ENCODE assay signal across 9 cellular contexts in genomic region chr17:57739402-57740224, GRCh38. TPM values are rescaled to one million over a fixed set of nuclear protein-coding genes. Genes with fewer than 3 reads are reported as not detected.
DNase-seq lines count a peak whose midpoint lies in the region; ATAC-seq and TF ChIP-seq lines count a peak whose summit lies in the region.
"Had no signal": no experiment of that assay in that cellular context is flagged by ENCODE, and none has a peak within 500 bp of the region (broad histone marks: within the 10 kb centered on the region; RNA-seq: fewer than 3 reads in every experiment).

No MANE protein-coding gene starts in this region.

- no peaks in the 10 kb centered on the region for H3K4me1 Mint-ChIP-seq in Caco-2 (ENCODE audit: low read depth, unreplicated experiment)
- H3K4me1 Mint-ChIP-seq in effector memory CD8-positive, alpha-beta T cell (ENCODE audit: low read depth in 2 of 2), result peaks cover 6% of the 10 kb centered on the region in 2 donors

- ATAC-seq in GM21576 (IDR thresholded peaks at IDR 0.05; ENCODE audit: unreplicated experiment) (peak; percentile 46), gastrocnemius medialis (no peak), HG03354 (IDR thresholded peaks at IDR 0.05; ENCODE audit: poor library complexity, severe bottlenecking, unreplicated experiment) (no peak), GM18858 (IDR thresholded peaks at IDR 0.05; ENCODE audit: unreplicated experiment) (no peak)
- ATAC-seq in effector memory CD8-positive, alpha-beta T cell (replicated peaks), result peak; percentile 46

- H3K4me3 ChIP-seq in Caco-2 (ENCODE audit: low read depth, low read length), result no peak overlapping the region
- H3K4me3 ChIP-seq in gastrocnemius medialis, result no peak overlapping the region

- POLR2A ChIA-PET in Caco-2 (lab: Charles Lee), result interaction anchor here (0.7 kb wide), 1 partner anchor 1010 kb away, joined by 4 read pairs; no protein-coding TSS in a partner anchor

- no peaks in the 10 kb centered on the region for H3K9me3 ChIP-seq in Caco-2
- H3K9me3 ChIP-seq in gastrocnemius medialis, result no peaks in the 10 kb centered on the region

- DNase-seq in Caco-2 (peak in 1 of 2 experiments; percentile 62), NCI-H748 (lab: John Stamatoyannopoulos, UW; ENCODE audit: unreplicated experiment) (peak; percentile 58), gastrocnemius medialis (no peak), putamen (ENCODE audit: low spot score) (no peak)
- peak; percentile 7 to 19 (median 7) for DNase-seq in effector memory CD8-positive, alpha-beta T cell

- H3K27ac Mint-ChIP-seq in Caco-2 (ENCODE audit: unreplicated experiment), result no peak overlapping the region
- H3K27ac Mint-ChIP-seq in effector memory CD8-positive, alpha-beta T cell, result no peak overlapping the region

- H3K27me3 ChIP-seq in Caco-2 (replicated peaks; ENCODE audit: control insufficient read depth, insufficient read depth, low read length), result no peaks in the 10 kb centered on the region
- H3K27me3 ChIP-seq in gastrocnemius medialis, result no peaks in the 10 kb centered on the region

- H3K4me3 Mint-ChIP-seq in Caco-2 (ENCODE audit: unreplicated experiment), result no peak overlapping the region
- no peak overlapping the region for H3K4me3 Mint-ChIP-seq in effector memory CD8-positive, alpha-beta T cell

- no peak overlapping the region for H3K27ac ChIP-seq in gastrocnemius medialis

- CTCF ChIA-PET in Caco-2 (lab: Charles Lee), result interaction anchor here (0.6 to 1.4 kb wide), 3 partner anchors 68 to 598 kb away, joined by 3 to 4 read pairs (median 4); no protein-coding TSS in a partner anchor

- no peaks in the 10 kb centered on the region for H3K4me1 ChIP-seq in Caco-2
- H3K4me1 ChIP-seq in gastrocnemius medialis, result no peaks in the 10 kb centered on the region

- no peaks in the 10 kb centered on the region for H3K36me3 ChIP-seq in Caco-2 (ENCODE audit: control insufficient read depth, insufficient read depth, low read length)
- H3K36me3 ChIP-seq in gastrocnemius medialis, result no peaks in the 10 kb centered on the region

- intact Hi-C loops in Caco-2 (cut with micrococcal nuclease; ENCODE audit: unreplicated experiment) (loop anchor here (1.0 to 10.0 kb wide), 3 partner anchors 95 to 608 kb away; no protein-coding TSS in a partner anchor), gastrocnemius medialis (cut with DNase I; ENCODE audit: low total_unique reads) (no loop called here)

- peaks cover 18% of the 10 kb centered on the region for H3K27me3 Mint-ChIP-seq in Caco-2 (ENCODE audit: insufficient read depth, unreplicated experiment)
- H3K27me3 Mint-ChIP-seq in effector memory CD8-positive, alpha-beta T cell, result no peaks in the 10 kb centered on the region

- BruUV-seq in Caco-2 (replicated peaks; lab: Mats Ljungman, UMichigan), result no TSS peak

- in situ Hi-C loops in gastrocnemius medialis (cut with MboI; ENCODE audit: low sequenced_read_pairs in 4 of 4), result loop anchor here (10.0 to 25.0 kb wide), 3 partner anchors 502 to 615 kb away; no protein-coding TSS in a partner anchor

- no peaks in the 10 kb centered on the region for H3K36me3 Mint-ChIP-seq in Caco-2 (ENCODE audit: insufficient read depth, unreplicated experiment)
- H3K36me3 Mint-ChIP-seq in effector memory CD8-positive, alpha-beta T cell (ENCODE audit: insufficient read depth), result no peaks in the 10 kb centered on the region

- no peaks in the 10 kb centered on the region for H3K9me3 Mint-ChIP-seq in Caco-2 (ENCODE audit: unreplicated experiment)
- H3K9me3 Mint-ChIP-seq in effector memory CD8-positive, alpha-beta T cell, result no peaks in the 10 kb centered on the region

- TF ChIP-seq CTCF in Caco-2 (IDR thresholded peaks at IDR 0.05; ENCODE audit: insufficient read depth in 1 of 2, low read depth in 1 of 2, low read length in 1 of 2, severe bottlenecking in 1 of 2, unreplicated experiment in 1 of 2), result peak; percentile 65 to 69
- peak in 3 of 5 experiments; percentile 11 to 23 (median 20) for TF ChIP-seq CTCF in gastrocnemius medialis (IDR thresholded peaks at IDR 0.05 in 4 of 5, conservative IDR thresholded peaks at IDR 0.05 in 1 of 5)

- TF ChIP-seq POLR2A in gastrocnemius medialis (IDR thresholded peaks at IDR 0.05), result no peak

RNA-seq across cellular contexts. Expression of gene CCDC182, which starts 5.5 kb away (rescaled TPM):
- not detected in 2 replicates for total RNA-seq in Caco-2 (2022)
- total RNA-seq in gastrocnemius medialis, result not detected
- total RNA-seq: fibroblast of lung had no signal

Comparison
In these comparisons a context has a peak if more than half of its experiments do, and no peak if none do; other contexts are left out.
1. DNase-seq: peak in NCI-H748 (single experiment) and effector memory CD8-positive, alpha-beta T cell (3 of 3); none in gastrocnemius medialis (0 of 2) and putamen (single experiment).
2. ATAC-seq: peak in GM21576 (single experiment) and effector memory CD8-positive, alpha-beta T cell (single experiment); none in gastrocnemius medialis (0 of 2), HG03354 (single experiment) and GM18858 (single experiment).